10 cellular contexts compared by ENCODE assay signal in the genomic region with DNA sequence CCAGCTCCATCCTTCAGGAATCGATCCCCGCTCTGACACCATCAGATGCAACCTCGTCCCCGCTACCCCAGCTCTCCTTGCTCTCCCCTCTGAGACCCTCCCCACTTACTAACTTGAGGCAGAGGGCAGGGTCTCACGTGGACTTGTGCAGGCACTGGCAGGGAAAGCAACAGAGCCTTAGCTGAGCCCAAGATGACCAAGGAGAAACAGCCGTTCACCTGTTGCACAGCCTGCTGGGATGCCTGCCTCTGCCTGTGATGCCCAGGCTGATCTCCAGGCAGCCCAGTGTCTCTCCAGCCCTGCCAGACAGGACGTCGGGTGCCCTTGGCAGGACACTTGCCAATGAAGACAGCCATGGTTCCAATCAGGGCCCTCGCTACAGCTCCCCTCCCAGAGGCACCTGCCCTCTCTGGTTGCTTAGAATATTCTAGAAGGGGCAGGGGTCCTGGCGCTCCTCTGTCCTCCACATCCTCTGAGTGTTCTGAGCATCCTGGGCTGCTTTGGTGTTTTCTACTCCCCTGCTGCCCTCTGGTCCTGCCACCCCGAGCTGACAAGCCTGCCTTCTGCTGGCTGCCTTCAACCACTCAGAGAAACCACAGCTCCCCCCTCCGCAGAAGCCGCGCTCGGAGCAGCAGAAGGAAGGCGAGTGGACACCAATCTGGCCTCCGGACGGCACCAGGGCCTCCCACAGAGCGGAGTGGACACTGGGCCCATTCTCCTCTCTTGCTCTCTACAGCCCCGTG. TPM values are rescaled to one million over a fixed set of nuclear protein-coding genes. Genes with fewer than 3 reads are reported as not detected.
DNase-seq lines count a peak whose midpoint lies in the region; ATAC-seq, FAIRE-seq and TF ChIP-seq lines count a peak whose summit lies in the region.
"Had no signal": no experiment of that assay in that cellular context is flagged by ENCODE, and none has a peak within 500 bp of the region (broad histone marks: within the 10 kb centered on the region; RNA-seq: fewer than 3 reads in every experiment).

No MANE protein-coding gene starts in this region.

- ATAC-seq in psoas muscle (peak in 3 of 4 donors; percentile 12 to 26 (median 19)), HG02973 (IDR thresholded peaks at IDR 0.05; ENCODE audit: unreplicated experiment) (no peak), GM18498 (IDR thresholded peaks at IDR 0.05; ENCODE audit: unreplicated experiment) (no peak)

- peak overlapping the region; percentile 65 to 88 for H3K27ac ChIP-seq in breast epithelium
- H3K27ac ChIP-seq in mammary epithelial cell (ENCODE audit: insufficient read depth, low read depth, low read length), result no peak overlapping the region
- peak overlapping the region; percentile 4 for H3K27ac ChIP-seq in psoas muscle
- no peak overlapping the region for H3K27ac ChIP-seq in kidney (ENCODE audit: low read depth in 2 of 2, low read length in 2 of 2)

- H3K9ac ChIP-seq in mammary epithelial cell (ENCODE audit: insufficient read depth, low read length) (no peak overlapping the region), kidney (ENCODE audit: low read length in 2 of 2) (no peak overlapping the region)

- no peak for TF ChIP-seq POLR2A in breast epithelium (IDR thresholded peaks at IDR 0.05)

- DNase-seq in breast epithelium (ENCODE audit: low spot score in 2 of 2) (no peak), mammary epithelial cell (no peak), hypothalamus (lab: John Stamatoyannopoulos, UW) (peak in 45 of 51 donors; percentile 25 to 91 (median 69)), psoas muscle (no peak), kidney (no peak), NCI-H128 (lab: John Stamatoyannopoulos, UW; ENCODE audit: unreplicated experiment) (no peak)
- DNase-seq: DMS 273 treated with DMSO at 0.1 percent for 48 hours had no signal

- H3K36me3 ChIP-seq in breast epithelium (no peaks in the 10 kb centered on the region), mammary epithelial cell (ENCODE audit: insufficient read depth, low read length) (no peaks in the 10 kb centered on the region), psoas muscle (ENCODE audit: insufficient read depth in 1 of 2, low read depth in 1 of 2) (no peaks in the 10 kb centered on the region), kidney (ENCODE audit: control insufficient read depth in 1 of 2, insufficient read depth in 2 of 2, low read length in 2 of 2) (no peaks in the 10 kb centered on the region)

- in situ Hi-C loops in mammary epithelial cell (cut with MboI; ENCODE audit: low sequenced_read_pairs in 2 of 2), result no loop called here

- dilution Hi-C loops in mammary epithelial cell (cut with HindIII; ENCODE audit: low sequenced_read_pairs), result no loop called here

- H3K9me3 ChIP-seq in breast epithelium, result no peaks in the 10 kb centered on the region
- H3K9me3 ChIP-seq in mammary epithelial cell (replicated peaks; ENCODE audit: insufficient read depth, low read length), result no peaks in the 10 kb centered on the region
- H3K9me3 ChIP-seq in psoas muscle, result no peaks in the 10 kb centered on the region
- H3K9me3 ChIP-seq in kidney (ENCODE audit: control insufficient read depth in 1 of 2, low read length in 2 of 2), result no peaks in the 10 kb centered on the region

- no peaks in the 10 kb centered on the region for H4K20me1 ChIP-seq in mammary epithelial cell (ENCODE audit: insufficient read depth, low read length)

- FAIRE-seq in kidney (lab: Jason Lieb, UNC), result no peak
- FAIRE-seq: RCC 7860 had no signal

- H3K27me3 ChIP-seq in breast epithelium, result no peaks in the 10 kb centered on the region
- no peaks in the 10 kb centered on the region for H3K27me3 ChIP-seq in mammary epithelial cell (ENCODE audit: insufficient read depth, low read length)
- H3K27me3 ChIP-seq in psoas muscle (ENCODE audit: insufficient read depth in 3 of 3, low read length in 2 of 3), result no peaks in the 10 kb centered on the region

- H3K4me1 ChIP-seq in breast epithelium (peaks cover 4 to 8% of the 10 kb centered on the region in 2 donors), mammary epithelial cell (ENCODE audit: insufficient read depth, low read length) (peaks cover 4% of the 10 kb centered on the region), psoas muscle (peaks cover 34% of the 10 kb centered on the region), kidney (ENCODE audit: control insufficient read depth in 1 of 2, insufficient read depth in 1 of 2, low read depth in 1 of 2, low read length in 2 of 2) (peaks cover 0 to 12% of the 10 kb centered on the region in 2 donors)

- no peak overlapping the region for H3K4me2 ChIP-seq in mammary epithelial cell (ENCODE audit: insufficient read depth, low read depth, low read length)

- BruUV-seq in mammary epithelial cell (replicated peaks; lab: Mats Ljungman, UMichigan), result no TSS peak

- no peak for TF ChIP-seq CTCF in breast epithelium (IDR thresholded peaks at IDR 0.05)
- no peak for TF ChIP-seq CTCF in mammary epithelial cell (conservative IDR thresholded peaks at IDR 0.05 in 1 of 2, IDR thresholded peaks at IDR 0.05 in 1 of 2; ENCODE audit: extremely low read depth in 1 of 2, insufficient read depth in 1 of 2, low read depth in 1 of 2, low read length in 2 of 2)
- TF ChIP-seq CTCF in psoas muscle (IDR thresholded peaks at IDR 0.05), result no peak
- no peak for TF ChIP-seq CTCF in kidney (IDR thresholded peaks at IDR 0.05; ENCODE audit: borderline replicate concordance, extremely low read depth, insufficient read depth)

- WGBS in mammary epithelial cell (ENCODE audit: low coverage, missing lambda C conversion rate), result 83% methylated on average over 18 of the region's 20 CpGs
- 60 to 66% (median 63%) methylated on average over 19 to 20 of the region's 20 CpGs for WGBS in psoas muscle, 3 donors

- H3K79me2 ChIP-seq in mammary epithelial cell (ENCODE audit: insufficient read depth, low read length), result no peaks in the 10 kb centered on the region

- H2AFZ ChIP-seq in mammary epithelial cell (ENCODE audit: low read depth, low read length), result no peak overlapping the region

- peak overlapping the region in 1 of 3 donors; percentile 19 for H3K4me3 ChIP-seq in breast epithelium
- no peak overlapping the region for H3K4me3 ChIP-seq in mammary epithelial cell (replicated peaks in 1 of 3; ENCODE audit: insufficient read depth in 1 of 3, low read depth in 2 of 3, low read length in 3 of 3)
- H3K4me3 ChIP-seq in psoas muscle, result no peak overlapping the region
- no peak overlapping the region for H3K4me3 ChIP-seq in kidney (ENCODE audit: low read length in 2 of 2)

- CTCF ChIA-PET in mammary epithelial cell (lab: Charles Lee; ENCODE audit: low non-redundant PET), result no interaction called here

- intact Hi-C loops in breast epithelium (cut with DNase I; ENCODE audit: low total_unique reads), result no loop called here
- intact Hi-C loops in mammary epithelial cell (cut with micrococcal nuclease), result no loop called here
- intact Hi-C loops in psoas muscle (cut with DNase I), result no loop called here
- intact Hi-C loops in kidney (cut with DNase I), result no loop called here

RNA-seq across cellular contexts. Expression of gene CEP295NL, which starts 6.7 kb away (rescaled TPM):
- 1 to 10 TPM; 1.8 to 7.2 (median 2.6) TPM for total RNA-seq in breast epithelium
- total RNA-seq in mammary epithelial cell, result under 1 TPM; 0.49 to 0.50 TPM
- polyA plus RNA-seq in mammary epithelial cell, result not detected
- not detected for polyA minus RNA-seq in mammary epithelial cell
- under 1 TPM; 0.19 to 0.52 (median 0.43) TPM for total RNA-seq in psoas muscle
- under 1 TPM in 1 of 3 donors, not detected in 2; 0.04 TPM for polyA plus RNA-seq in psoas muscle
- 3.6 TPM for total RNA-seq in kidney
- polyA plus RNA-seq in kidney (ENCODE audit: insufficient read depth, low read depth, low replicate concordance), result not detected

RNA-seq across cellular contexts. Expression of gene TIMP2, which starts 28.9 kb away (rescaled TPM):
- total RNA-seq in breast epithelium (100 to 1,000 TPM in 2 of 3 donors, 10 to 100 TPM in 1; 72.0 to 344 (median 112) TPM), mammary epithelial cell (10 to 100 TPM; 20.7 to 31.2 TPM), psoas muscle (10 to 100 TPM; 18.5 to 53.6 (median 25.2) TPM), kidney (172 TPM)
- polyA plus RNA-seq in mammary epithelial cell (11.5 TPM), psoas muscle (10 to 100 TPM; 10.3 to 12.7 (median 10.6) TPM), kidney (ENCODE audit: insufficient read depth, low read depth, low replicate concordance) (72.1 TPM)
- 19.6 TPM for polyA minus RNA-seq in mammary epithelial cell

RNA-seq across cellular contexts. Expression of gene USP36, which starts 55.6 kb away (rescaled TPM):
- total RNA-seq in breast epithelium, result 10 to 100 TPM; 50.2 to 58.8 (median 55.4) TPM
- total RNA-seq in mammary epithelial cell, result 10 to 100 TPM; 35.7 to 80.8 TPM
- polyA plus RNA-seq in mammary epithelial cell, result 23.7 TPM
- polyA minus RNA-seq in mammary epithelial cell, result 73.4 TPM
- total RNA-seq in psoas muscle, result 10 to 100 TPM; 24.2 to 40.5 (median 28.8) TPM
- 10 to 100 TPM; 14.0 to 23.7 (median 20.6) TPM for polyA plus RNA-seq in psoas muscle
- 66.2 TPM for total RNA-seq in kidney
- polyA plus RNA-seq in kidney (ENCODE audit: insufficient read depth, low read depth, low replicate concordance), result 17.0 TPM

Comparison
In these comparisons a context has a peak if more than half of its experiments do, and no peak if none do; other contexts are left out.
1. H3K27ac ChIP-seq: peak in breast epithelium (2 of 2) and psoas muscle (single experiment); none in mammary epithelial cell (single experiment) and kidney (0 of 2).
2. DNase-seq: peak in hypothalamus (45 of 51); none in breast epithelium (0 of 2), mammary epithelial cell (single experiment), psoas muscle (0 of 2), kidney (single experiment) and NCI-H128 (single experiment).
3. ATAC-seq: peak in psoas muscle (3 of 4); none in HG02973 (single experiment) and GM18498 (single experiment).